Comparison of ENCODE assay signal across 1 cellular context in genomic region chr1:93180723-93181613, GRCh38.
TF ChIP-seq lines count a peak whose summit lies in the region.

CCDC18 (plus strand) TSS chr1:93180724; CDS start chr1:93183362, 2,638 bp downstream.

TF ChIP-seq in K562, 482 proteins besides CTCF, POLR2A, EP300 and RAD21 (continued from another document and continues in another):
- TF ChIP-seq CTCFL (IDR thresholded peaks at IDR 0.05; ENCODE audit: borderline replicate concordance, insufficient read depth, low read depth, low read length, poor library complexity, severe bottlenecking) (no peak), NFE2 (IDR thresholded peaks at IDR 0.05; ENCODE audit: low read depth) (0 out of 2 replicates have a peak, but pooled peaks have one; percentile 0), ZNF589 (CRISPR knock-in tag; IDR thresholded peaks at IDR 0.05; ENCODE audit: low read depth) (0 out of 2 replicates have a peak, but pooled peaks have one; percentile 50), ZNF274 (IDR thresholded peaks at IDR 0.05; ENCODE audit: borderline replicate concordance, low read depth, low read length) (no peak), NRF1 (conservative IDR thresholded peaks at IDR 0.05 in 1 of 2, IDR thresholded peaks at IDR 0.05 in 1 of 2) (peak; percentile 86 to 89; a peak in 2 of 4 replicates), RNF219 (CRISPR knock-in tag; IDR thresholded peaks at IDR 0.05) (no peak), MAZ (CRISPR knock-in tag; conservative IDR thresholded peaks at IDR 0.05 in 1 of 2, IDR thresholded peaks at IDR 0.05 in 1 of 2) (no peak), ZBTB5 (IDR thresholded peaks at IDR 0.05) (no peak), FIP1L1 (IDR thresholded peaks at IDR 0.05; ENCODE audit: low read depth, low read length, poor library complexity, severe bottlenecking) (no peak), ZSCAN32 (CRISPR knock-in tag; IDR thresholded peaks at IDR 0.05) (no peak), ZFPM2 (CRISPR knock-in tag; IDR thresholded peaks at IDR 0.05) (no peak), BHLHE40 (IDR thresholded peaks at IDR 0.05; ENCODE audit: low read length) (no peak), SIX5 (IDR thresholded peaks at IDR 0.05; ENCODE audit: borderline replicate concordance in 1 of 2, insufficient read depth in 1 of 2, low read depth in 1 of 2, low read length in 2 of 2) (no peak), KDM4B (IDR thresholded peaks at IDR 0.05; ENCODE audit: borderline replicate concordance in 2 of 2, low read depth in 1 of 2) (no peak; a peak in 1 of 4 replicates), ZNF512 (tag; IDR thresholded peaks at IDR 0.05) (no peak), ZNF175 (CRISPR knock-in tag; IDR thresholded peaks at IDR 0.05; ENCODE audit: low read depth) (no peak), SETDB1 (IDR thresholded peaks at IDR 0.05; ENCODE audit: low read length) (no peak), ZNF165 (CRISPR knock-in tag; IDR thresholded peaks at IDR 0.05; ENCODE audit: borderline replicate concordance) (no peak), IRF2 (CRISPR knock-in tag; IDR thresholded peaks at IDR 0.05) (no peak), CEBPZ (IDR thresholded peaks at IDR 0.05; ENCODE audit: borderline replicate concordance, low read depth, low read length) (no peak), CTBP1 (IDR thresholded peaks at IDR 0.05; ENCODE audit: borderline replicate concordance) (peak; percentile 47), ZNF668 (CRISPR knock-in tag; IDR thresholded peaks at IDR 0.05) (no peak), CCAR2 (IDR thresholded peaks at IDR 0.05; ENCODE audit: low read depth, low read length) (no peak), ZNF134 (CRISPR knock-in tag; conservative IDR thresholded peaks at IDR 0.05) (no peak), NUFIP1 (IDR thresholded peaks at IDR 0.05; ENCODE audit: partially characterized antibody) (no peak), HES1 (IDR thresholded peaks at IDR 0.05; ENCODE audit: low read depth) (0 out of 2 replicates have a peak, but pooled peaks have one; percentile 3), AFF4 (CRISPR knock-in tag; IDR thresholded peaks at IDR 0.05) (0 out of 2 replicates have a peak, but pooled peaks have one; percentile 5), DDX20 (tag; IDR thresholded peaks at IDR 0.05; ENCODE audit: low read depth) (no peak), ATF1 (CRISPR knock-in tag; IDR thresholded peaks at IDR 0.05) (no peak), ATF1 (tag; IDR thresholded peaks at IDR 0.05) (peak; percentile 79), ZNF354B (CRISPR knock-in tag; IDR thresholded peaks at IDR 0.05) (no peak), XRCC5 (IDR thresholded peaks at IDR 0.05; ENCODE audit: low read depth, low read length) (no peak), PHB (CRISPR knock-in tag; IDR thresholded peaks at IDR 0.05) (no peak), ADNP (tag; IDR thresholded peaks at IDR 0.05) (peak; percentile 57; the same call in 1 of the 2 replicates), POLR2AphosphoS2 (IDR thresholded peaks at IDR 0.05; ENCODE audit: low read length) (no peak; the same call in 1 of the 2 replicates), GTF2F1 (IDR thresholded peaks at IDR 0.05; ENCODE audit: low read depth, low read length) (no peak), ARID2 (IDR thresholded peaks at IDR 0.05) (no peak), SMC3 (conservative IDR thresholded peaks at IDR 0.05; ENCODE audit: insufficient read depth, low read depth, low read length) (no peak), ELF2 (CRISPR knock-in tag; IDR thresholded peaks at IDR 0.05) (no peak), ZNF316 (IDR thresholded peaks at IDR 0.05) (no peak), CAMTA2 (CRISPR knock-in tag; conservative IDR thresholded peaks at IDR 0.05) (no peak), SIN3A (IDR thresholded peaks at IDR 0.05; ENCODE audit: borderline replicate concordance in 2 of 2, control insufficient read depth in 1 of 2, low read depth in 2 of 2, low read length in 2 of 2) (no peak), ZNF511 (CRISPR knock-in tag; IDR thresholded peaks at IDR 0.05) (no peak), USF2 (CRISPR knock-in tag; IDR thresholded peaks at IDR 0.05) (no peak), MXD1 (CRISPR knock-in tag; IDR thresholded peaks at IDR 0.05; ENCODE audit: borderline replicate concordance, poor library complexity, severe bottlenecking) (no peak), HMG20A (CRISPR knock-in tag; conservative IDR thresholded peaks at IDR 0.05) (no peak), SMARCA5 (IDR thresholded peaks at IDR 0.05) (no peak), PHF20 (IDR thresholded peaks at IDR 0.05; ENCODE audit: partially characterized antibody) (no peak)
